Comparison of ENCODE assay signal across 10 cellular contexts in genomic region chr3:141779667-141780066, GRCh38. TPM values are rescaled to one million over a fixed set of nuclear protein-coding genes. Genes with fewer than 3 reads are reported as not detected.
"Had no signal": no experiment of that assay in that cellular context is flagged by ENCODE, and none has a peak within 500 bp of the region (broad histone marks: within the 10 kb centered on the region; RNA-seq: fewer than 3 reads in every experiment).

No MANE protein-coding gene starts in this region.

- H3K4me1 Mint-ChIP-seq: GM23338, IgD-negative memory B cell had no signal

- H3K27ac Mint-ChIP-seq: GM23338, H9, HFFc6, IgD-negative memory B cell had no signal

- DNase-seq: H9, HCEC 1CT, HFFc6, KG1 had no signal

- H3K4me3 ChIP-seq: GM23338 had no signal

- H3K36me3 Mint-ChIP-seq: IgD-negative memory B cell had no signal

- FAIRE-seq: H1, H54, HTR-8/SVneo had no signal

- H3K9me3 Mint-ChIP-seq: HFFc6 had no signal

- H3K27me3 Mint-ChIP-seq: IgD-negative memory B cell had no signal

- ATAC-seq: GM23338 had no signal

- H3K4me3 Mint-ChIP-seq: GM23338, H9, HFFc6, IgD-negative memory B cell had no signal

RNA-seq across cellular contexts. Expression of gene GRK7, which starts 16.5 kb away (rescaled TPM):
- total RNA-seq: GM23338, H1, H9, HFFc6, HT-29 had no signal
